In genomic region chr6:26387565-26387964, GRCh38 we compare ENCODE assay signal across 28 cellular contexts. TPM values are rescaled to one million over a fixed set of nuclear protein-coding genes. Genes with fewer than 3 reads are reported as not detected.
"Had no signal": no experiment of that assay in that cellular context is flagged by ENCODE, and none has a peak within 500 bp of the region (broad histone marks: within the 10 kb centered on the region; RNA-seq: fewer than 3 reads in every experiment).

No MANE protein-coding gene starts in this region.

- H3K27me3 Mint-ChIP-seq: activated B cell treated with CpG ODN at 0.5 μM for 24 hours; activated CD8-positive, alpha-beta memory T cell treated with anti-CD3 and anti-CD28 coated beads, Interleukin-2, amount 10 ng/mL, durations not matched to agents 7 days and 5 days; naive thymus-derived CD8-positive, alpha-beta T cell; stimulated activated naive CD8-positive, alpha-beta T cell treated with anti-CD3 and anti-CD28 coated beads, Interleukin-15, Interleukin-2, amounts not matched to agents 100 ng/mL and 50 ng/mL, for 24 hours had no signal

- H3K36me3 ChIP-seq: cardiac muscle cell, pancreas, prostate gland had no signal

- H3K9me3 Mint-ChIP-seq: activated B cell treated with CpG ODN at 0.5 μM for 24 hours; activated naive CD4-positive, alpha-beta T cell treated with anti-CD3 and anti-CD28 coated beads, Interleukin-2, amount 50 U/mL, for 72 hours; activated T-helper 2 cell treated with anti-CD3 and anti-CD28 coated beads, Interferon-gamma antibody, Interleukin-2, Interleukin-4, amounts not matched to agents 10 μg/mL and 5 μg/mL and 100 μg/mL, durations not matched to agents 14 hours and 24 hours and 36 hours; mesothelial cell of epicardium; naive thymus-derived CD8-positive, alpha-beta T cell; neural crest cell; stimulated activated naive CD8-positive, alpha-beta T cell treated with anti-CD3 and anti-CD28 coated beads, Interleukin-15, Interleukin-2, amounts not matched to agents 100 ng/mL and 50 ng/mL, for 24 hours had no signal

- H2AFZ ChIP-seq: hepatocyte had no signal

- H3K4me3 Mint-ChIP-seq: activated B cell treated with CpG ODN at 0.5 μM for 24 hours; activated CD8-positive, alpha-beta memory T cell treated with anti-CD3 and anti-CD28 coated beads, Interleukin-2, amount 10 ng/mL, durations not matched to agents 7 days and 5 days; activated CD8-positive, alpha-beta T cell treated with anti-CD3 and anti-CD28 coated beads, Interleukin-2, amount 10 ng/mL, durations not matched to agents 7 days and 5 days; mesothelial cell of epicardium; naive thymus-derived CD8-positive, alpha-beta T cell; neural crest cell; stimulated activated naive CD8-positive, alpha-beta T cell treated with anti-CD3 and anti-CD28 coated beads, Interleukin-15, Interleukin-2, amounts not matched to agents 100 ng/mL and 50 ng/mL, for 24 hours had no signal

- H3K4me1 ChIP-seq: pancreas, prostate gland had no signal

- H3K4me3 ChIP-seq: body of pancreas, cardiac muscle cell, coronary artery, dorsolateral prefrontal cortex, gastroesophageal sphincter, hepatocyte, pancreas, prostate gland, right atrium auricular region, thoracic aorta had no signal

- H3K27ac Mint-ChIP-seq: activated CD8-positive, alpha-beta memory T cell treated with anti-CD3 and anti-CD28 coated beads, Interleukin-2, amount 10 ng/mL, durations not matched to agents 7 days and 5 days; activated CD8-positive, alpha-beta T cell treated with anti-CD3 and anti-CD28 coated beads, Interleukin-2, amount 10 ng/mL, durations not matched to agents 7 days and 5 days; activated naive CD4-positive, alpha-beta T cell treated with anti-CD3 and anti-CD28 coated beads, Interleukin-2, amount 50 U/mL, for 72 hours; activated T-helper 2 cell treated with anti-CD3 and anti-CD28 coated beads, Interferon-gamma antibody, Interleukin-2, Interleukin-4, amounts not matched to agents 10 μg/mL and 5 μg/mL and 100 μg/mL, durations not matched to agents 14 hours and 24 hours and 36 hours; mesothelial cell of epicardium; stimulated activated naive CD8-positive, alpha-beta T cell treated with anti-CD3 and anti-CD28 coated beads, Interleukin-15, Interleukin-2, amounts not matched to agents 100 ng/mL and 50 ng/mL, for 24 hours had no signal

- H3K4me2 ChIP-seq: hepatocyte had no signal

- H3K27me3 ChIP-seq: body of pancreas, cardiac muscle cell, dorsolateral prefrontal cortex, gastroesophageal sphincter, hepatocyte, pancreas, right atrium auricular region had no signal

- H3K27ac ChIP-seq: body of pancreas, cardiac muscle cell, coronary artery, dorsolateral prefrontal cortex, gastroesophageal sphincter, hepatocyte, pancreas, prostate gland, right atrium auricular region, thoracic aorta had no signal

- ATAC-seq: activated CD8-positive, alpha-beta memory T cell treated with anti-CD3 and anti-CD28 coated beads, Interleukin-2, amount 10 ng/mL, durations not matched to agents 7 days and 5 days; activated CD8-positive, alpha-beta T cell treated with anti-CD3 and anti-CD28 coated beads, Interleukin-2, amount 10 ng/mL, durations not matched to agents 7 days and 5 days; activated naive CD4-positive, alpha-beta T cell treated with anti-CD3 and anti-CD28 coated beads, Interleukin-2, amount 50 U/mL, for 72 hours; body of pancreas; gastroesophageal sphincter; left cardiac atrium; naive thymus-derived CD8-positive, alpha-beta T cell had no signal

- DNase-seq: activated B cell treated with CpG ODN at 0.5 μM for 24 hours; activated CD8-positive, alpha-beta memory T cell treated with anti-CD3 and anti-CD28 coated beads, Interleukin-2, amount 10 ng/mL, durations not matched to agents 7 days and 5 days; activated CD8-positive, alpha-beta T cell treated with anti-CD3 and anti-CD28 coated beads, Interleukin-2, amount 10 ng/mL, durations not matched to agents 7 days and 5 days; activated naive CD4-positive, alpha-beta T cell; activated T-cell treated with anti-CD3 and anti-CD28 coated beads, Interleukin-2, amount 50 U/mL, for 48 hours; anterior cingulate cortex; body of pancreas; cerebellar nuclear complex; dorsolateral prefrontal cortex; left cardiac atrium; mammary epithelial cell; naive thymus-derived CD8-positive, alpha-beta T cell; nucleus accumbens; pancreas; stimulated activated CD4-positive, alpha-beta T cell treated with anti-CD3 and anti-CD28 coated beads, Interleukin-2, amount 100 ng/mL, for 48 hours; T-helper 2 cell had no signal

- H3K9me3 ChIP-seq: body of pancreas, gastroesophageal sphincter, pancreas, prostate gland, right atrium auricular region, thoracic aorta had no signal

RNA-seq across cellular contexts. Expression of gene BTN3A3, which starts 52.7 kb away (rescaled TPM):
- polyA plus RNA-seq: cardiac muscle cell had no signal
